Comparison of ENCODE assay signal across 11 cellular contexts in genomic region chr2:43251171-43251731, GRCh38. TPM values are rescaled to one million over a fixed set of nuclear protein-coding genes. Genes with fewer than 3 reads are reported as not detected.
DNase-seq lines count a peak whose midpoint lies in the region; ATAC-seq, FAIRE-seq and TF ChIP-seq lines count a peak whose summit lies in the region.
"Had no signal": no experiment of that assay in that cellular context is flagged by ENCODE, and none has a peak within 500 bp of the region (broad histone marks: within the 10 kb centered on the region; RNA-seq: fewer than 3 reads in every experiment).

No MANE protein-coding gene starts in this region.

- no peak overlapping the region for H3K27ac Mint-ChIP-seq in activated CD4-positive, alpha-beta memory T cell treated with anti-CD3 and anti-CD28 coated beads for 36 hours
- H3K27ac Mint-ChIP-seq: activated CD4-positive, alpha-beta T cell treated with anti-CD3 and anti-CD28 coated beads, Interleukin-2, amount 10 ng/mL, durations not matched to agents 7 days and 5 days; dendritic cell treated with granulocyte-macrophage colony-stimulating factor and Interleukin-4, amounts not matched to agents 40 ng/mL and 50 ng/mL, for 4 days had no signal

- no peak for FAIRE-seq in H54 (lab: Jason Lieb, UNC)

- DNase-seq in MG63 (peak; percentile 31), dedifferentiated amniotic fluid mesenchymal stem cell (ENCODE audit: extremely low spot score) (peak; percentile 91), right lobe of liver (no peak), tibial nerve (ENCODE audit: low spot score in 2 of 2) (no peak), H54 (ENCODE audit: insufficient read length, low spot score) (no peak)
- DNase-seq in activated CD4-positive, alpha-beta memory T cell treated with anti-CD3 and anti-CD28 coated beads for 36 hours = no peak
- DNase-seq: activated CD4-positive, alpha-beta T cell treated with anti-CD3 and anti-CD28 coated beads, Interleukin-2, amount 10 ng/mL, durations not matched to agents 7 days and 5 days; posterior cingulate gyrus had no signal

- peak overlapping the region in 2 of 3 donors; percentile 29 to 33 for H3K27ac ChIP-seq in right lobe of liver
- H3K27ac ChIP-seq in tibial nerve = peak overlapping the region; percentile 53 to 89 (median 76)

- ATAC-seq in right lobe of liver (peak; percentile 21 to 68 (median 28)), HG02970 (IDR thresholded peaks at IDR 0.05; ENCODE audit: low FRiP score, unreplicated experiment) (no peak), HG03196 (IDR thresholded peaks at IDR 0.05; ENCODE audit: unreplicated experiment) (no peak)

- CTCF ChIA-PET in activated CD4-positive, alpha-beta memory T cell treated with anti-CD3 and anti-CD28 coated beads for 36 hours (lab: Charles Lee) = interaction anchor here (0.8 kb wide), 1 partner anchor 123 kb away, joined by 3 read pairs; no protein-coding TSS in a partner anchor

- no peak overlapping the region for H3K4me3 ChIP-seq in MG63
- H3K4me3 ChIP-seq in right lobe of liver = no peak overlapping the region
- H3K4me3 ChIP-seq in tibial nerve = no peak overlapping the region

- 77% methylated on average over 3 of the region's 5 CpGs for WGBS in right lobe of liver (ENCODE audit: insufficient coverage, low coverage, low lambda C conversion rate, missing lambda C conversion rate)
- WGBS in tibial nerve, 2 donors = 15 to 37% methylated on average over 5 of the region's 5 CpGs

- H3K9me3 ChIP-seq in MG63 = no peaks in the 10 kb centered on the region
- H3K9me3 ChIP-seq in right lobe of liver = no peaks in the 10 kb centered on the region
- H3K9me3 ChIP-seq in tibial nerve = no peaks in the 10 kb centered on the region

- H3K27me3 ChIP-seq in MG63 = no peaks in the 10 kb centered on the region
- no peaks in the 10 kb centered on the region for H3K27me3 ChIP-seq in right lobe of liver
- no peaks in the 10 kb centered on the region for H3K27me3 ChIP-seq in tibial nerve

- no peaks in the 10 kb centered on the region for H3K9me3 Mint-ChIP-seq in activated CD4-positive, alpha-beta memory T cell treated with anti-CD3 and anti-CD28 coated beads for 36 hours
- H3K9me3 Mint-ChIP-seq: activated CD4-positive, alpha-beta T cell treated with anti-CD3 and anti-CD28 coated beads, Interleukin-2, amount 10 ng/mL, durations not matched to agents 7 days and 5 days; dendritic cell treated with granulocyte-macrophage colony-stimulating factor and Interleukin-4, amounts not matched to agents 40 ng/mL and 50 ng/mL, for 4 days had no signal

- intact Hi-C loops in right lobe of liver (cut with DNase I) = no loop called here
- intact Hi-C loops in activated CD4-positive, alpha-beta memory T cell treated with anti-CD3 and anti-CD28 coated beads for 36 hours (cut with micrococcal nuclease) = no loop called here

- TF ChIP-seq EP300 in tibial nerve (IDR thresholded peaks at IDR 0.05) = peak in 1 of 2 donors; percentile 44

- TF ChIP-seq CTCF in right lobe of liver (IDR thresholded peaks at IDR 0.05) (no peak), tibial nerve (IDR thresholded peaks at IDR 0.05) (no peak)

- POLR2A ChIA-PET in activated CD4-positive, alpha-beta memory T cell treated with anti-CD3 and anti-CD28 coated beads for 36 hours (lab: Charles Lee) = no interaction called here

- H3K4me3 Mint-ChIP-seq in activated CD4-positive, alpha-beta memory T cell treated with anti-CD3 and anti-CD28 coated beads for 36 hours = no peak overlapping the region
- H3K4me3 Mint-ChIP-seq: activated CD4-positive, alpha-beta T cell treated with anti-CD3 and anti-CD28 coated beads, Interleukin-2, amount 10 ng/mL, durations not matched to agents 7 days and 5 days; dendritic cell treated with granulocyte-macrophage colony-stimulating factor and Interleukin-4, amounts not matched to agents 40 ng/mL and 50 ng/mL, for 4 days had no signal

- peaks cover 0 to 11% (median 3%) of the 10 kb centered on the region in 4 donors for H3K4me1 ChIP-seq in right lobe of liver
- peaks cover 0 to 32% (median 9%) of the 10 kb centered on the region in 4 donors for H3K4me1 ChIP-seq in tibial nerve

- no peaks in the 10 kb centered on the region for H3K36me3 Mint-ChIP-seq in activated CD4-positive, alpha-beta memory T cell treated with anti-CD3 and anti-CD28 coated beads for 36 hours

- H3K36me3 ChIP-seq in MG63 = peaks cover 3% of the 10 kb centered on the region; the same call in 1 of the 2 replicates
- H3K36me3 ChIP-seq in right lobe of liver = no peaks in the 10 kb centered on the region
- peaks cover 0 to 5% (median 0%) of the 10 kb centered on the region in 3 donors for H3K36me3 ChIP-seq in tibial nerve

- TF ChIP-seq POLR2A in right lobe of liver (IDR thresholded peaks at IDR 0.05) = no peak
- TF ChIP-seq POLR2A in tibial nerve (IDR thresholded peaks at IDR 0.05) = no peak
- no peak for TF ChIP-seq POLR2A in H54 (IDR thresholded peaks at IDR 0.05; ENCODE audit: low read depth, low read length)

- no peaks in the 10 kb centered on the region for H3K4me1 Mint-ChIP-seq in activated CD4-positive, alpha-beta memory T cell treated with anti-CD3 and anti-CD28 coated beads for 36 hours (ENCODE audit: low read depth)
- H3K4me1 Mint-ChIP-seq: activated CD4-positive, alpha-beta T cell treated with anti-CD3 and anti-CD28 coated beads, Interleukin-2, amount 10 ng/mL, durations not matched to agents 7 days and 5 days had no signal

- H3K27me3 Mint-ChIP-seq in activated CD4-positive, alpha-beta memory T cell treated with anti-CD3 and anti-CD28 coated beads for 36 hours = no peaks in the 10 kb centered on the region
- H3K27me3 Mint-ChIP-seq: activated CD4-positive, alpha-beta T cell treated with anti-CD3 and anti-CD28 coated beads, Interleukin-2, amount 10 ng/mL, durations not matched to agents 7 days and 5 days; dendritic cell treated with granulocyte-macrophage colony-stimulating factor and Interleukin-4, amounts not matched to agents 40 ng/mL and 50 ng/mL, for 4 days had no signal

RNA-seq across cellular contexts. Expression of gene ZFP36L2, which starts 24.8 kb away (rescaled TPM):
- 9.6 and 19.7 TPM in 2 replicates for total RNA-seq in MG63 (2014; rRNA removed; shearing (Covaris generic); ENCODE audit: low replicate concordance)
- 10 to 100 TPM; 20.8 to 50.0 (median 33.6) TPM for total RNA-seq in right lobe of liver
- 100 to 1,000 TPM in 3 of 4 donors, 10 to 100 TPM in 1; 90.0 to 141 (median 116) TPM for total RNA-seq in tibial nerve
- 10 to 100 TPM; 78.4 to 79.8 TPM for total RNA-seq in activated CD4-positive, alpha-beta memory T cell treated with anti-CD3 and anti-CD28 coated beads for 36 hours

Comparison
In these comparisons a context has a peak if more than half of its experiments do, and no peak if none do; other contexts are left out.
1. DNase-seq: peak in MG63 (single experiment) and dedifferentiated amniotic fluid mesenchymal stem cell (single experiment); none in right lobe of liver (0 of 3), tibial nerve (0 of 2), activated CD4-positive, alpha-beta memory T cell treated with anti-CD3 and anti-CD28 coated beads for 36 hours (single experiment) and H54 (single experiment).
2. ATAC-seq: peak in right lobe of liver (4 of 4); none in HG02970 (single experiment) and HG03196 (single experiment).